Comparison of ENCODE assay signal across 1 cellular context in genomic region chr14:103151270-103151933, GRCh38.
TF ChIP-seq lines count a peak whose summit lies in the region.

No MANE protein-coding gene starts in this region.

TF ChIP-seq in neural cell, 6 proteins besides CTCF, POLR2A, EP300 and RAD21 (continued from another document):
- no peak for TF ChIP-seq REST (IDR thresholded peaks at IDR 0.05; ENCODE audit: borderline replicate concordance)
TF ChIP-seq in neural cell: peak in this region for 0.
